ENCODE assay signal across 27 cellular contexts in genomic region chr15:43238691-43239131, GRCh38. TPM values are rescaled to one million over a fixed set of nuclear protein-coding genes. Genes with fewer than 3 reads are reported as not detected.
DNase-seq lines count a peak whose midpoint lies in the region; ATAC-seq, FAIRE-seq and TF ChIP-seq lines count a peak whose summit lies in the region.
"Had no signal": no experiment of that assay in that cellular context is flagged by ENCODE, and none has a peak within 500 bp of the region (broad histone marks: within the 10 kb centered on the region; RNA-seq: fewer than 3 reads in every experiment).

No MANE protein-coding gene starts in this region.

- H2AFZ ChIP-seq in keratinocyte (ENCODE audit: control insufficient read depth, low read length) = no peak overlapping the region

- H3K79me2 ChIP-seq in keratinocyte (ENCODE audit: control insufficient read depth, insufficient read depth, low read length) = no peaks in the 10 kb centered on the region

- H4K20me1 ChIP-seq in keratinocyte (ENCODE audit: control insufficient read depth, extremely low read depth, insufficient read depth, low read length) = no peaks in the 10 kb centered on the region

- H3K27ac ChIP-seq in RWPE2 (ENCODE audit: poor library complexity, severe bottlenecking) (no peak overlapping the region), keratinocyte (ENCODE audit: control insufficient read depth, insufficient read depth, low read length) (no peak overlapping the region)
- H3K27ac ChIP-seq: adrenal gland, epithelial cell of prostate had no signal

- H3K9me3 Mint-ChIP-seq in activated naive CD8-positive, alpha-beta T cell treated with anti-CD3 and anti-CD28 coated beads, Interleukin-2, amount 10 ng/mL, durations not matched to agents 7 days and 5 days = no peaks in the 10 kb centered on the region
- no peaks in the 10 kb centered on the region for H3K9me3 Mint-ChIP-seq in activated naive CD8-positive, alpha-beta T cell treated with anti-CD3 and anti-CD28 coated beads for 36 hours
- H3K9me3 Mint-ChIP-seq: activated B cell treated with CpG ODN at 0.5 μM for 24 hours; activated T-helper 17 cell treated with anti-CD3 and anti-CD28 coated beads, Interleukin-2, amount 50 U/mL, for 72 hours; CD8-positive, alpha-beta T cell had no signal

- H3K36me3 ChIP-seq in RWPE2 (ENCODE audit: low read depth) (no peaks in the 10 kb centered on the region), keratinocyte (ENCODE audit: control insufficient read depth in 2 of 2, extremely low read depth in 1 of 2, insufficient read depth in 2 of 2, low read length in 2 of 2) (no peaks in the 10 kb centered on the region)
- H3K36me3 ChIP-seq: adrenal gland, SJSA1 had no signal

- peak; percentile 43 for FAIRE-seq in keratinocyte (lab: Jason Lieb, UNC)
- FAIRE-seq: frontal cortex, urothelium cell line had no signal

- POLR2A ChIA-PET in activated naive CD8-positive, alpha-beta T cell treated with anti-CD3 and anti-CD28 coated beads, Interleukin-2, amount 10 ng/mL, durations not matched to agents 7 days and 5 days (lab: Charles Lee) = no interaction called here

- H3K36me3 Mint-ChIP-seq in activated naive CD8-positive, alpha-beta T cell treated with anti-CD3 and anti-CD28 coated beads, Interleukin-2, amount 10 ng/mL, durations not matched to agents 7 days and 5 days = peaks cover 1% of the 10 kb centered on the region
- H3K36me3 Mint-ChIP-seq in activated naive CD8-positive, alpha-beta T cell treated with anti-CD3 and anti-CD28 coated beads for 36 hours = no peaks in the 10 kb centered on the region
- H3K36me3 Mint-ChIP-seq: CD8-positive, alpha-beta T cell had no signal

- peak overlapping the region; percentile 80 for H3K27ac Mint-ChIP-seq in activated naive CD8-positive, alpha-beta T cell treated with anti-CD3 and anti-CD28 coated beads, Interleukin-2, amount 10 ng/mL, durations not matched to agents 7 days and 5 days
- H3K27ac Mint-ChIP-seq in activated naive CD8-positive, alpha-beta T cell treated with anti-CD3 and anti-CD28 coated beads for 36 hours = no peak overlapping the region
- H3K27ac Mint-ChIP-seq: activated B cell treated with CpG ODN at 0.5 μM for 24 hours; activated T-helper 17 cell treated with anti-CD3 and anti-CD28 coated beads, Interleukin-2, amount 50 U/mL, for 72 hours; CD8-positive, alpha-beta T cell had no signal

- no peaks in the 10 kb centered on the region for H3K9me1 ChIP-seq in keratinocyte (ENCODE audit: control insufficient read depth, extremely low read depth, insufficient read depth, low read length)

- peaks cover 37% of the 10 kb centered on the region for H3K4me1 Mint-ChIP-seq in activated naive CD8-positive, alpha-beta T cell treated with anti-CD3 and anti-CD28 coated beads, Interleukin-2, amount 10 ng/mL, durations not matched to agents 7 days and 5 days
- peaks cover 16% of the 10 kb centered on the region for H3K4me1 Mint-ChIP-seq in activated naive CD8-positive, alpha-beta T cell treated with anti-CD3 and anti-CD28 coated beads for 36 hours
- H3K4me1 Mint-ChIP-seq: activated T-helper 17 cell treated with anti-CD3 and anti-CD28 coated beads, Interleukin-2, amount 50 U/mL, for 72 hours had no signal

- peak overlapping the region; percentile 47 for H3K4me3 Mint-ChIP-seq in activated naive CD8-positive, alpha-beta T cell treated with anti-CD3 and anti-CD28 coated beads, Interleukin-2, amount 10 ng/mL, durations not matched to agents 7 days and 5 days
- H3K4me3 Mint-ChIP-seq in activated naive CD8-positive, alpha-beta T cell treated with anti-CD3 and anti-CD28 coated beads for 36 hours = no peak overlapping the region
- H3K4me3 Mint-ChIP-seq: activated B cell treated with CpG ODN at 0.5 μM for 24 hours; activated T-helper 17 cell treated with anti-CD3 and anti-CD28 coated beads, Interleukin-2, amount 50 U/mL, for 72 hours; CD8-positive, alpha-beta T cell had no signal

- H3K27me3 ChIP-seq in RWPE2 (ENCODE audit: insufficient read depth, poor library complexity, severe bottlenecking) = no peaks in the 10 kb centered on the region
- peaks cover 4% of the 10 kb centered on the region for H3K27me3 ChIP-seq in keratinocyte (ENCODE audit: control insufficient read depth, extremely low read depth, insufficient read depth, low read length)
- H3K27me3 ChIP-seq: SJSA1 had no signal

- H3K27me3 Mint-ChIP-seq in activated naive CD8-positive, alpha-beta T cell treated with anti-CD3 and anti-CD28 coated beads, Interleukin-2, amount 10 ng/mL, durations not matched to agents 7 days and 5 days = peaks cover 2% of the 10 kb centered on the region
- no peaks in the 10 kb centered on the region for H3K27me3 Mint-ChIP-seq in activated naive CD8-positive, alpha-beta T cell treated with anti-CD3 and anti-CD28 coated beads for 36 hours

- no peak overlapping the region for H3K9ac ChIP-seq in keratinocyte (ENCODE audit: control insufficient read depth, extremely low read depth, insufficient read depth, low read length)

- no peak for DNase-seq in activated naive CD8-positive, alpha-beta T cell treated with anti-CD3 and anti-CD28 coated beads, Interleukin-2, amount 10 ng/mL, durations not matched to agents 7 days and 5 days
- DNase-seq in activated naive CD8-positive, alpha-beta T cell treated with anti-CD3 and anti-CD28 coated beads for 36 hours = no peak
- DNase-seq in RWPE2 (ENCODE audit: low spot score) = no peak
- DNase-seq in keratinocyte (ENCODE audit: low read depth, low spot score) = no peak
- no peak for DNase-seq in NCI-H2029 treated with DMSO at 0.1 percent for 48 hours (lab: John Stamatoyannopoulos, UW)
- no peak for DNase-seq in NCI-H774 (lab: John Stamatoyannopoulos, UW)
- no peak for DNase-seq in COR-L47 (lab: John Stamatoyannopoulos, UW)
- DNase-seq: ACHN; activated B cell treated with CpG ODN at 0.5 μM for 24 hours; adrenal gland; CD8-positive, alpha-beta T cell; dermis blood vessel endothelial cell; mesendoderm; NCI-H1092 treated with DMSO at 0.1 percent for 48 hours; NCI-H2081 treated with DMSO at 0.1 percent for 48 hours; NCI-H524 treated with DMSO at 0.1 percent for 48 hours; OCI-M1; stimulated activated CD4-positive, alpha-beta T cell treated with anti-CD3 and anti-CD28 coated beads, Interleukin-4, amount 100 ng/mL, for 24 hours had no signal

- H3K4me3 ChIP-seq in RWPE2 (ENCODE audit: severe bottlenecking) (no peak overlapping the region), keratinocyte (ENCODE audit: control insufficient read depth in 2 of 3, extremely low read depth in 1 of 3, insufficient read depth in 2 of 3, low read depth in 1 of 3, low read length in 3 of 3) (no peak overlapping the region)
- H3K4me3 ChIP-seq: adrenal gland, SJSA1, smooth muscle cell had no signal

- no peaks in the 10 kb centered on the region for H3K9me3 ChIP-seq in RWPE2 (ENCODE audit: severe bottlenecking)
- no peaks in the 10 kb centered on the region for H3K9me3 ChIP-seq in keratinocyte (ENCODE audit: control insufficient read depth, low read depth, low read length)
- H3K9me3 ChIP-seq: adrenal gland, SJSA1 had no signal

- ATAC-seq in activated naive CD8-positive, alpha-beta T cell treated with anti-CD3 and anti-CD28 coated beads, Interleukin-2, amount 10 ng/mL, durations not matched to agents 7 days and 5 days (ENCODE audit: low read depth) = no peak
- peak; percentile 56 for ATAC-seq in RWPE2 (ENCODE audit: low read depth)
- ATAC-seq in HG03139 (IDR thresholded peaks at IDR 0.05; ENCODE audit: unreplicated experiment) = no peak
- ATAC-seq: CD8-positive, alpha-beta T cell; HCT116 had no signal

- TF ChIP-seq CTCF in RWPE2 (IDR thresholded peaks at IDR 0.05; ENCODE audit: poor library complexity, severe bottlenecking) (no peak), keratinocyte (optimal IDR thresholded peaks at IDR 0.05 in 1 of 3, IDR thresholded peaks at IDR 0.05 in 1 of 3, conservative IDR thresholded peaks at IDR 0.05 in 1 of 3; ENCODE audit: extremely low read depth in 1 of 3, insufficient read depth in 2 of 3, low read length in 3 of 3) (no peak)

- dilution Hi-C loops in keratinocyte (cut with MboI; ENCODE audit: extremely low pct_ligation_motif_present, low sequenced_read_pairs) = no loop called here

- H3K4me2 ChIP-seq in keratinocyte (ENCODE audit: control insufficient read depth, extremely low read depth, insufficient read depth, low read depth, low read length) = no peak overlapping the region
- H3K4me2 ChIP-seq: smooth muscle cell had no signal

- H3K4me1 ChIP-seq in RWPE2 (ENCODE audit: insufficient read depth, poor library complexity, severe bottlenecking) = no peaks in the 10 kb centered on the region
- peaks cover 6% of the 10 kb centered on the region for H3K4me1 ChIP-seq in keratinocyte (ENCODE audit: control insufficient read depth, extremely low read depth, insufficient read depth, low read length)
- H3K4me1 ChIP-seq: adrenal gland had no signal

RNA-seq across cellular contexts. Expression of gene EPB42, which starts 17.9 kb away (rescaled TPM):
- not detected for total RNA-seq in activated naive CD8-positive, alpha-beta T cell treated with anti-CD3 and anti-CD28 coated beads, Interleukin-2, amount 10 ng/mL, durations not matched to agents 7 days and 5 days
- total RNA-seq in activated naive CD8-positive, alpha-beta T cell treated with anti-CD3 and anti-CD28 coated beads for 36 hours = not detected
- polyA plus RNA-seq in keratinocyte = not detected in 3 replicates
- not detected for polyA plus RNA-seq in keratinocyte (2011; ENCODE audit: low read depth)
- not detected in 2 replicates for polyA plus RNA-seq in keratinocyte (2011; cell fraction: cytosol; rRNA removed)
- not detected in 2 replicates for polyA plus RNA-seq in keratinocyte (2011; cell fraction: nucleus; rRNA removed)
- polyA plus RNA-seq in keratinocyte (2012; ENCODE audit: low replicate concordance) = not detected in 2 replicates
- not detected in 3 replicates for polyA minus RNA-seq in keratinocyte
- not detected for polyA minus RNA-seq in keratinocyte (2011; cell fraction: cytosol; rRNA and poly(A)+ RNA removed)
- not detected in 2 replicates for polyA minus RNA-seq in keratinocyte (2011; cell fraction: nucleus; rRNA and poly(A)+ RNA removed)
- total RNA-seq: activated B cell treated with CpG ODN at 0.5 μM for 24 hours; activated T-helper 17 cell treated with anti-CD3 and anti-CD28 coated beads, Interleukin-2, amount 50 U/mL, for 72 hours; CD8-positive, alpha-beta T cell; dermis blood vessel endothelial cell; SJSA1; smooth muscle cell had no signal
- polyA plus RNA-seq: neural cell, smooth muscle cell had no signal

RNA-seq across cellular contexts. Expression of gene TGM5, which starts 28.0 kb away (rescaled TPM):
- total RNA-seq in activated naive CD8-positive, alpha-beta T cell treated with anti-CD3 and anti-CD28 coated beads, Interleukin-2, amount 10 ng/mL, durations not matched to agents 7 days and 5 days = under 1 TPM in 1 of 2 experiments, not detected in 1; 0.11 TPM
- under 1 TPM; 0.16 to 0.38 TPM for total RNA-seq in activated naive CD8-positive, alpha-beta T cell treated with anti-CD3 and anti-CD28 coated beads for 36 hours
- 0.07 to 0.23 TPM in 2 of 3 replicates, not detected in the other for polyA plus RNA-seq in keratinocyte
- polyA plus RNA-seq in keratinocyte (2011; ENCODE audit: low read depth) = 5.7 TPM
- 0.03 and 0.06 TPM in 2 replicates for polyA plus RNA-seq in keratinocyte (2011; cell fraction: cytosol; rRNA removed)
- 0.31 and 0.36 TPM in 2 replicates for polyA plus RNA-seq in keratinocyte (2011; cell fraction: nucleus; rRNA removed)
- polyA plus RNA-seq in keratinocyte (2012; ENCODE audit: low replicate concordance) = 3.9 TPM in 1 of 2 replicates, not detected in the other
- 0.20 to 0.32 TPM in 2 of 3 replicates, not detected in the other for polyA minus RNA-seq in keratinocyte
- not detected for polyA minus RNA-seq in keratinocyte (2011; cell fraction: cytosol; rRNA and poly(A)+ RNA removed)
- 0.74 and 1.2 TPM in 2 replicates for polyA minus RNA-seq in keratinocyte (2011; cell fraction: nucleus; rRNA and poly(A)+ RNA removed)
- total RNA-seq: CD8-positive, alpha-beta T cell; dermis blood vessel endothelial cell; frontal cortex had no signal
- polyA plus RNA-seq: neural cell had no signal

RNA-seq across cellular contexts. Expression of gene CCNDBP1, which starts 53.5 kb away (rescaled TPM):
- total RNA-seq in activated naive CD8-positive, alpha-beta T cell treated with anti-CD3 and anti-CD28 coated beads, Interleukin-2, amount 10 ng/mL, durations not matched to agents 7 days and 5 days = 10 to 100 TPM; 80.4 to 86.5 TPM
- 10 to 100 TPM; 40.2 to 45.0 TPM for total RNA-seq in activated naive CD8-positive, alpha-beta T cell treated with anti-CD3 and anti-CD28 coated beads for 36 hours
- 42.8 to 53.5 TPM (median 46.1 TPM) in 3 replicates for polyA plus RNA-seq in keratinocyte
- 39.2 TPM for polyA plus RNA-seq in keratinocyte (2011; ENCODE audit: low read depth)
- polyA plus RNA-seq in keratinocyte (2011; cell fraction: cytosol; rRNA removed) = 44.1 and 78.0 TPM in 2 replicates
- 49.2 and 57.5 TPM in 2 replicates for polyA plus RNA-seq in keratinocyte (2011; cell fraction: nucleus; rRNA removed)
- polyA plus RNA-seq in keratinocyte (2012; ENCODE audit: low replicate concordance) = 31.1 and 47.2 TPM in 2 replicates
- polyA minus RNA-seq in keratinocyte = 9.8 to 25.8 TPM (median 15.9 TPM) in 3 replicates
- 18.0 TPM for polyA minus RNA-seq in keratinocyte (2011; cell fraction: cytosol; rRNA and poly(A)+ RNA removed)
- polyA minus RNA-seq in keratinocyte (2011; cell fraction: nucleus; rRNA and poly(A)+ RNA removed) = 9.8 and 19.2 TPM in 2 replicates
